15 cellular contexts compared by ENCODE assay signal in the genomic region with DNA sequence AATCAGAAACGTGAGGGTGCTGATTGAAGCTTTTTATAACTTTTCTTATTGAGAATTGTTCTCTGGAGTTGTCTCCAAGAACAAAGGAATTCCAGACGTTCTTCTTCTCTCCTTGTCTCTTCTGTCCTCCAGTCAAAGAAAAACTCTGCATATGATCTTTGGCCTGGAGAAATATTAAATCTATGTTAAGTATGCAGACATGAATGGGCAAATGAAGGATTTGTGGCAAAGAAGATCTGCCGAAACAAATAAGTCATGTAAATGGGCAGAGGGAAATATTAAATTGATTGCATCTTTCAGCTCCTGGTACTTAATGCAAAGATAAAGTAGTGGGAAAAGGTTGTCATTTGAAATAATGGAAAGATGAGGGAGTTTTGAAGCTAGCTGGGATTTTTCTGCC.
A peak's percentile ranks its signal among the peaks of the same experiment; 100 is the strongest.
DNase-seq lines count a peak whose midpoint lies in the region; ATAC-seq and TF ChIP-seq lines count a peak whose summit lies in the region.
"Had no signal": no experiment of that assay in that cellular context is flagged by ENCODE, and none has a peak within 500 bp of the region (broad histone marks: within the 10 kb centered on the region; RNA-seq: fewer than 3 reads in every experiment).

No MANE protein-coding gene starts in this region.

- peak overlapping the region; percentile 94 for H3K4me2 ChIP-seq in BLaER1
- no peak overlapping the region; the same call in 1 of the 2 replicates for H3K4me2 ChIP-seq in GM23338
- peak overlapping the region; percentile 60 for H3K4me2 ChIP-seq in smooth muscle cell

- H3K4me3 Mint-ChIP-seq in GM23338: no peak overlapping the region
- H3K4me3 Mint-ChIP-seq in endodermal cell: no peak overlapping the region
- H3K4me3 Mint-ChIP-seq in natural killer cell: no peak overlapping the region

- DNase-seq in GM23338 (ENCODE audit: low spot score) (no peak), endodermal cell (no peak), smooth muscle cell (lab: John Stamatoyannopoulos, UW; ENCODE audit: unreplicated experiment) (no peak), natural killer cell (no peak), NCI-H345 treated with DMSO at 0.1 percent for 48 hours (lab: John Stamatoyannopoulos, UW; ENCODE audit: unreplicated experiment) (no peak)
- DNase-seq: H7, NCI-H1048, NCI-H146, NCI-H2081 treated with DMSO at 0.1 percent for 48 hours, NCI-H524 treated with DMSO at 0.1 percent for 48 hours, Peyer's patch had no signal

- H3F3A ChIP-seq in GM23338 (replicated peaks; ENCODE audit: low read depth) (no peaks in the 10 kb centered on the region; the same call in 1 of the 2 replicates), smooth muscle cell (ENCODE audit: low read depth) (peaks cover 9% of the 10 kb centered on the region)

- H3K9me3 Mint-ChIP-seq in GM23338: no peaks in the 10 kb centered on the region
- no peaks in the 10 kb centered on the region for H3K9me3 Mint-ChIP-seq in endodermal cell
- H3K9me3 Mint-ChIP-seq in natural killer cell: no peaks in the 10 kb centered on the region

- no peak overlapping the region for H3K4me3 ChIP-seq in BLaER1
- H3K4me3 ChIP-seq in GM23338: no peak overlapping the region
- no peak overlapping the region for H3K4me3 ChIP-seq in endodermal cell (ENCODE audit: low read length)
- no peak overlapping the region for H3K4me3 ChIP-seq in smooth muscle cell
- H3K4me3 ChIP-seq: Peyer's patch, SK-N-MC had no signal

- H3K27ac Mint-ChIP-seq in GM23338 (no peak overlapping the region), endodermal cell (peak overlapping the region; percentile 7), natural killer cell (no peak overlapping the region)

- H4K20me1 ChIP-seq in BLaER1 (peaks cover 100% of the 10 kb centered on the region), GM23338 (replicated peaks; ENCODE audit: insufficient read depth) (peaks cover 48% of the 10 kb centered on the region), smooth muscle cell (ENCODE audit: low read depth) (peaks cover 72% of the 10 kb centered on the region)

- peak overlapping the region; percentile 89 for H3K27ac ChIP-seq in BLaER1
- no peak overlapping the region for H3K27ac ChIP-seq in GM23338 (ENCODE audit: low read depth)
- peak overlapping the region; percentile 59 for H3K27ac ChIP-seq in endodermal cell (ENCODE audit: low read depth, low read length)
- peak overlapping the region; percentile 58 for H3K27ac ChIP-seq in smooth muscle cell (ENCODE audit: low read depth)
- H3K27ac ChIP-seq: SK-N-MC had no signal

- H3K9ac ChIP-seq in BLaER1: no peak overlapping the region
- no peak overlapping the region for H3K9ac ChIP-seq in endodermal cell (ENCODE audit: extremely low read depth, low read length, poor library complexity, severe bottlenecking)
- no peak overlapping the region for H3K9ac ChIP-seq in smooth muscle cell (ENCODE audit: low read depth)

- intact Hi-C loops in natural killer cell (cut with micrococcal nuclease): no loop called here

- peaks cover 11% of the 10 kb centered on the region for H3K27me3 Mint-ChIP-seq in GM23338 (ENCODE audit: insufficient read depth, low read depth, poor library complexity)
- H3K27me3 Mint-ChIP-seq in endodermal cell (ENCODE audit: insufficient read depth): no peaks in the 10 kb centered on the region
- H3K27me3 Mint-ChIP-seq in natural killer cell (ENCODE audit: low read depth in 2 of 2): no peaks in the 10 kb centered on the region

- no peaks in the 10 kb centered on the region for H3K27me3 ChIP-seq in BLaER1
- no peaks in the 10 kb centered on the region for H3K27me3 ChIP-seq in GM23338 (ENCODE audit: insufficient read depth)
- H3K27me3 ChIP-seq in endodermal cell (ENCODE audit: control insufficient read depth, insufficient read depth, low read length, poor library complexity, severe bottlenecking): no peaks in the 10 kb centered on the region
- no peaks in the 10 kb centered on the region for H3K27me3 ChIP-seq in smooth muscle cell (ENCODE audit: low read depth)
- H3K27me3 ChIP-seq: Peyer's patch had no signal

- H3K4me1 Mint-ChIP-seq in GM23338 (peaks cover 78% of the 10 kb centered on the region), endodermal cell (peaks cover 84% of the 10 kb centered on the region), natural killer cell (peaks cover 49 to 61% of the 10 kb centered on the region in 2 donors)

- H2AFZ ChIP-seq in GM23338: no peak overlapping the region
- H2AFZ ChIP-seq in smooth muscle cell (ENCODE audit: low read depth): no peak overlapping the region

- H3K79me2 ChIP-seq in GM23338 (replicated peaks; ENCODE audit: insufficient read depth) (peaks cover 100% of the 10 kb centered on the region), smooth muscle cell (ENCODE audit: low read depth) (peaks cover 81% of the 10 kb centered on the region)

- H3K9me3 ChIP-seq in BLaER1 (peaks cover 18% of the 10 kb centered on the region), endodermal cell (ENCODE audit: control insufficient read depth, low read length) (no peaks in the 10 kb centered on the region), smooth muscle cell (replicated peaks; ENCODE audit: low read depth) (no peaks in the 10 kb centered on the region)
- H3K9me3 ChIP-seq: Peyer's patch had no signal

- no peak for ATAC-seq in GM23338
- no peak for ATAC-seq in natural killer cell
- ATAC-seq in HG03025 (IDR thresholded peaks at IDR 0.05; ENCODE audit: low FRiP score, unreplicated experiment): no peak
- ATAC-seq: Right ventricle myocardium inferior had no signal

- peaks cover 68% of the 10 kb centered on the region for H3K4me1 ChIP-seq in BLaER1
- H3K4me1 ChIP-seq in GM23338 (ENCODE audit: insufficient read depth): peaks cover 70% of the 10 kb centered on the region
- H3K4me1 ChIP-seq in endodermal cell (ENCODE audit: control insufficient read depth, insufficient read depth, low read length): peaks cover 22% of the 10 kb centered on the region
- peaks cover 45% of the 10 kb centered on the region for H3K4me1 ChIP-seq in smooth muscle cell (ENCODE audit: low read depth)

- H3K9me2 ChIP-seq in GM23338 (ENCODE audit: insufficient read depth): peaks cover 13% of the 10 kb centered on the region

- H3K36me3 ChIP-seq in BLaER1 (peaks cover 30% of the 10 kb centered on the region), GM23338 (ENCODE audit: insufficient read depth) (no peaks in the 10 kb centered on the region), endodermal cell (ENCODE audit: control insufficient read depth, insufficient read depth, low read length) (peaks cover 8% of the 10 kb centered on the region), smooth muscle cell (ENCODE audit: low read depth) (no peaks in the 10 kb centered on the region)
- H3K36me3 ChIP-seq: Peyer's patch had no signal

- peaks cover 5% of the 10 kb centered on the region; the same call in 1 of the 3 replicates for H3K36me3 Mint-ChIP-seq in GM23338 (ENCODE audit: low read depth)
- peaks cover 9% of the 10 kb centered on the region for H3K36me3 Mint-ChIP-seq in endodermal cell (ENCODE audit: low read depth)
- no peaks in the 10 kb centered on the region for H3K36me3 Mint-ChIP-seq in natural killer cell

- WGBS in endodermal cell (ENCODE audit: insufficient coverage in 1 of 2, insufficient read length in 1 of 2), 2 experiments: 77 to 78% methylated on average over 2 to 3 of the region's 3 CpGs
- 35% methylated on average over 3 of the region's 3 CpGs for WGBS in smooth muscle cell (ENCODE audit: low lambda C conversion rate)

- TF ChIP-seq CTCF in GM23338 (conservative IDR thresholded peaks at IDR 0.05; ENCODE audit: low read depth in 2 of 2): no peak
- no peak for TF ChIP-seq CTCF in endodermal cell (conservative IDR thresholded peaks at IDR 0.05)
- no peak for TF ChIP-seq CTCF in smooth muscle cell (IDR thresholded peaks at IDR 0.05; ENCODE audit: borderline replicate concordance, insufficient read depth, poor library complexity, severe bottlenecking)
- no peak for TF ChIP-seq CTCF in natural killer cell (IDR thresholded peaks at IDR 0.05)

TF ChIP-seq in GM23338, 12 proteins besides CTCF, POLR2A, EP300 and RAD21 (continues in another document):
- TF ChIP-seq ZNF331 (CRISPR knock-in tag; IDR thresholded peaks at IDR 0.05; ENCODE audit: low read depth): no peak
